Comparison of ENCODE assay signal across 26 cellular contexts in the genomic region with DNA sequence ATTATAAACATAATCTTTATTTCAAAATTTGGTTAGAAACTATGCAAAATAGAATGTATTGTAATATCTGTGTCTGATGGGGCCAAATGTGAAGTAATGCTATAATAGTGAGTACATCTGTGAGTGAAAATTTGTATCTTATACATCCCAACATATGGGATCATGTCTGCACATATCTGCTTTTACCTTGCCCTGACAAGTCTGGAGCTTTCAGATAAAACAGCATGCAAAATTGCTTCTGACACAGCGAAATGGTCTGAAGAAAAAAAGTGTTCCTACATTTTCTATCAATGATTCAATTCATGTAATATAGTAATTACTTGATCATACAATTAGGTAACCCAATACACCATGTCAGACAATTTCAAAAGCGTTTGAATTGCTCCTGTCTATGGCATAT. TPM values are rescaled to one million over a fixed set of nuclear protein-coding genes. Genes with fewer than 3 reads are reported as not detected.
"Had no signal": no experiment of that assay in that cellular context is flagged by ENCODE, and none has a peak within 500 bp of the region (broad histone marks: within the 10 kb centered on the region; RNA-seq: fewer than 3 reads in every experiment).

No MANE protein-coding gene starts in this region.

- H3K9me3 ChIP-seq: adrenal gland, breast epithelium had no signal

- FAIRE-seq: RCC 7860 had no signal

- H3K36me3 ChIP-seq: adrenal gland, breast epithelium, WERI-Rb-1 had no signal

- H3K27me3 ChIP-seq: adrenal gland, breast epithelium had no signal

- ATAC-seq: activated CD4-positive, CD25-positive, alpha-beta regulatory T cell treated with anti-CD3 and anti-CD28 coated beads, Interleukin-2, amount 50 U/mL, for 24 hours; activated CD8-positive, alpha-beta T cell treated with anti-CD3 and anti-CD28 coated beads for 36 hours; activated T-cell treated with anti-CD3 and anti-CD28 coated beads, Interleukin-2, amount 50 U/mL, for 72 hours; PC-3 had no signal

- DNase-seq: activated CD4-positive, alpha-beta T cell treated with anti-CD3 and anti-CD28 coated beads for 4 hours; activated CD8-positive, alpha-beta memory T cell treated with anti-CD3 and anti-CD28 coated beads, Interleukin-2, amount 50 U/mL, for 4 hours; activated CD8-positive, alpha-beta T cell treated with anti-CD3 and anti-CD28 coated beads for 36 hours; activated gamma-delta T cell treated with Interleukin-2 at 50 U/mL for 16 hours; activated naive CD4-positive, alpha-beta T cell treated with anti-CD3 and anti-CD28 coated beads, Interleukin-2, amount 10 ng/mL, durations not matched to agents 7 days and 5 days; activated naive CD8-positive, alpha-beta T cell treated with anti-CD3 and anti-CD28 coated beads, Interleukin-2, amount 10 ng/mL, durations not matched to agents 7 days and 5 days; activated T-cell treated with anti-CD3 and anti-CD28 coated beads, Interleukin-2, amount 50 U/mL, for 72 hours; adrenal gland; aorta; central memory CD4-positive, alpha-beta T cell; KBM-7; NCI-H1092; NCI-H1417; NCI-H1694 treated with DMSO at 0.1 percent for 48 hours; NCI-H2029 treated with DMSO at 0.1 percent for 48 hours; NCI-H446; NCI-H524; PC-3; SHP77 treated with DMSO at 0.1 percent for 48 hours; T-helper 1 cell; WERI-Rb-1 had no signal

- H3K4me1 ChIP-seq: adrenal gland, breast epithelium had no signal

- H3K27ac ChIP-seq: adrenal gland, breast epithelium, WERI-Rb-1 had no signal

- H3K4me3 ChIP-seq: adrenal gland, breast epithelium had no signal

RNA-seq across cellular contexts. Expression of a gene that starts 58.1 kb away (rescaled TPM):
- total RNA-seq: activated CD8-positive, alpha-beta T cell treated with anti-CD3 and anti-CD28 coated beads for 36 hours; activated naive CD8-positive, alpha-beta T cell treated with anti-CD3 and anti-CD28 coated beads, Interleukin-2, amount 10 ng/mL, durations not matched to agents 7 days and 5 days; activated T-cell treated with anti-CD3 and anti-CD28 coated beads, Interleukin-2, amount 50 U/mL, for 72 hours; activated T-helper 2 cell treated with anti-CD3 and anti-CD28 coated beads, Interferon-gamma antibody, Interleukin-2, Interleukin-4, amounts not matched to agents 10 μg/mL and 5 μg/mL and 100 μg/mL, durations not matched to agents 14 hours and 24 hours and 36 hours; T-helper 2 cell treated with Interferon-gamma antibody and Interleukin-4, amounts not matched to agents 100 ng/mL and 5 ng/mL, for 36 hours had no signal
